In the genomic region with DNA sequence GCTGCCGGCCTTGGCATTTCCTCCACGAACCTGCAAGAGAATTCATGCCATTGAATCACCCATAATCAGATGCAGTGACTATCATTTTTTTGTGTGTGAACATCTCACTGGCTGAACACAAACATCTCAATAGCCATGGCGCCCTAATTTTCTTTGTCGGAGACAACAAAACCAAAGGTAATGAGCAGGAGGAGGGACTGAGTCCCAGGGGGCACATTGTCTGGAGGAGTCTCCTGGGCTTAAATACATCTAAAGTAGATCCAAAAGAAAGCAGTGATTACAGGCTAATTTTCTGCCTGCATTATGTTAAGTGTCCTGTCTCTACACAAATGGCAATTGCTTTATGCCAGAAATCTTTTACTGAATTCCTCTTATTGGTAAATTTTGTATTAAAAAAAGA, we compare ENCODE assay signal across 25 cellular contexts.
"Had no signal": no experiment of that assay in that cellular context is flagged by ENCODE, and none has a peak within 500 bp of the region (broad histone marks: within the 10 kb centered on the region; RNA-seq: fewer than 3 reads in every experiment).

No MANE protein-coding gene starts in this region.

- H3K27ac ChIP-seq: esophagus muscularis mucosa, foreskin keratinocyte, gastroesophageal sphincter, heart right ventricle, left lung, ovary, psoas muscle, sigmoid colon, stomach, thyroid gland, vagina had no signal

- H3K4me1 ChIP-seq: foreskin keratinocyte, gastroesophageal sphincter, heart right ventricle, left lung, psoas muscle, thyroid gland, vagina had no signal

- H3K9me3 ChIP-seq: esophagus muscularis mucosa, gastroesophageal sphincter, heart right ventricle, left lung, ovary, psoas muscle, sigmoid colon, stomach, thyroid gland, vagina had no signal

- H3K36me3 ChIP-seq: esophagus muscularis mucosa, gastroesophageal sphincter, heart right ventricle, left lung, ovary, sigmoid colon, stomach, thyroid gland, vagina had no signal

- DNase-seq: effector memory CD4-positive, alpha-beta T cell; foreskin keratinocyte; glutamatergic neuron; heart right ventricle; hippocampal formation; left cardiac atrium; left lung; mesendoderm; midbrain; naive thymus-derived CD4-positive, alpha-beta T cell; occipital lobe; ovary; posterior cingulate gyrus; psoas muscle; right cardiac atrium; sigmoid colon; stimulated activated CD4-positive, alpha-beta T cell treated with anti-CD3 and anti-CD28 coated beads, Interleukin-2, amount 100 ng/mL, for 24 hours; stimulated activated CD4-positive, alpha-beta T cell treated with anti-CD3 and anti-CD28 coated beads, Interleukin-4, amount 100 ng/mL, for 24 hours; stimulated activated naive CD4-positive, alpha-beta T cell treated with Interleukin-2 at 50 U/mL for 16 hours; stomach; thyroid gland; trophoblast cell had no signal

- H3K4me3 ChIP-seq: esophagus muscularis mucosa, gastroesophageal sphincter, heart right ventricle, left lung, ovary, psoas muscle, sigmoid colon, stomach, thyroid gland, vagina had no signal

- H3K27me3 ChIP-seq: esophagus muscularis mucosa, foreskin keratinocyte, gastroesophageal sphincter, left lung, ovary, sigmoid colon, stomach, thyroid gland, vagina had no signal
